In genomic region chr4:138487217-138487616, GRCh38 we compare ENCODE assay signal across 20 cellular contexts.
"Had no signal": no experiment of that assay in that cellular context is flagged by ENCODE, and none has a peak within 500 bp of the region (broad histone marks: within the 10 kb centered on the region; RNA-seq: fewer than 3 reads in every experiment).

No MANE protein-coding gene starts in this region.

- H3K9me3 ChIP-seq: MG63, SJSA1 had no signal

- DNase-seq: Karpas-422, KG1, MG63, NCI-H1092, NCI-H1105 treated with DMSO at 0.1 percent for 48 hours, NCI-H1417 treated with DMSO at 0.1 percent for 48 hours, NCI-H1694, NCI-H187 treated with DMSO at 0.1 percent for 48 hours, NCI-H2029 treated with DMSO at 0.1 percent for 48 hours, NCI-H2171 treated with DMSO at 0.1 percent for 48 hours, NCI-H345, NCI-H524, NCI-H526 treated with DMSO at 0.1 percent for 48 hours, NCI-H774, Right ventricle myocardium superior, RPMI8226, SIG-M5 had no signal

- H3K4me3 ChIP-seq: MG63, SJSA1, SK-N-MC had no signal

- H3K27ac ChIP-seq: HL-60, SK-N-MC had no signal

- H3K27me3 ChIP-seq: MG63, SJSA1 had no signal

- H3K36me3 ChIP-seq: MG63, SJSA1 had no signal
